11 cellular contexts compared by ENCODE assay signal in genomic region chr1:43912607-43913006, GRCh38. TPM values are rescaled to one million over a fixed set of nuclear protein-coding genes. Genes with fewer than 3 reads are reported as not detected.
DNase-seq lines count a peak whose midpoint lies in the region; ATAC-seq, FAIRE-seq and TF ChIP-seq lines count a peak whose summit lies in the region.
"Had no signal": no experiment of that assay in that cellular context is flagged by ENCODE, and none has a peak within 500 bp of the region (broad histone marks: within the 10 kb centered on the region; RNA-seq: fewer than 3 reads in every experiment).

No MANE protein-coding gene starts in this region.

- no peaks in the 10 kb centered on the region for H3K9me3 ChIP-seq in testis

- TF ChIP-seq CTCF in bronchial epithelial cell (IDR thresholded peaks at IDR 0.05; ENCODE audit: insufficient read depth, low read length, severe bottlenecking) (no peak), testis (IDR thresholded peaks at IDR 0.05) (no peak)

- no peaks in the 10 kb centered on the region for H3K36me3 ChIP-seq in bronchial epithelial cell (ENCODE audit: control insufficient read depth, insufficient read depth, low read length)
- no peaks in the 10 kb centered on the region for H3K36me3 ChIP-seq in testis (ENCODE audit: low read depth, missing control alignments)

- peaks cover 12% of the 10 kb centered on the region for H3K4me1 ChIP-seq in testis

- 47 to 51% methylated on average over 2 of the region's 2 CpGs for WGBS in testis, 2 donors

- intact Hi-C loops in Right ventricle myocardium inferior (cut with DNase I) = no loop called here
- intact Hi-C loops in cardiac septum (cut with DNase I) = no loop called here
- intact Hi-C loops in testis (cut with DNase I; ENCODE audit: low total_unique reads) = no loop called here

- FAIRE-seq in bronchial epithelial cell (lab: Jason Lieb, UNC) = peak; percentile 93

- H3K4me3 ChIP-seq in bronchial epithelial cell (ENCODE audit: low read depth, low read length) (no peak overlapping the region), testis (no peak overlapping the region)

- peak; percentile 20 for ATAC-seq in Right ventricle myocardium inferior
- ATAC-seq in HG02678 (IDR thresholded peaks at IDR 0.05; ENCODE audit: unreplicated experiment) = no peak
- no peak for ATAC-seq in GM21737 (IDR thresholded peaks at IDR 0.05; ENCODE audit: unreplicated experiment)
- ATAC-seq: activated CD8-positive, alpha-beta T cell treated with anti-CD3 and anti-CD28 coated beads, Interleukin-2, amount 10 ng/mL, durations not matched to agents 7 days and 5 days had no signal

- DNase-seq in Right ventricle myocardium inferior (ENCODE audit: missing footprints) (no peak), cardiac septum (ENCODE audit: low spot score) (no peak), bronchial epithelial cell (ENCODE audit: low read depth) (peak; percentile 93), iris pigment epithelial cell (ENCODE audit: low read depth) (peak; percentile 57), testis (peak; percentile 52)
- DNase-seq in activated naive CD4-positive, alpha-beta T cell (lab: John Stamatoyannopoulos, UW) = no peak
- DNase-seq: activated CD8-positive, alpha-beta T cell treated with anti-CD3 and anti-CD28 coated beads, Interleukin-2, amount 10 ng/mL, durations not matched to agents 7 days and 5 days; NCI-H1694; occipital lobe had no signal

- TF ChIP-seq POLR2A in testis (IDR thresholded peaks at IDR 0.05) = no peak

- peak overlapping the region in 1 of 2 donors; percentile 15 for H3K27ac ChIP-seq in testis

- no peaks in the 10 kb centered on the region for H3K27me3 ChIP-seq in bronchial epithelial cell (ENCODE audit: control insufficient read depth, insufficient read depth, low read length)
- no peaks in the 10 kb centered on the region for H3K27me3 ChIP-seq in testis

RNA-seq across cellular contexts. Expression of gene ARTN, which starts 21.0 kb away (rescaled TPM):
- total RNA-seq in Right ventricle myocardium inferior (0.49 TPM), cardiac septum (0.70 TPM), bronchial epithelial cell (8.7 and 20.1 TPM in 2 replicates), testis (1 to 10 TPM; 1.6 to 5.4 TPM)
- 1.9 TPM for polyA plus RNA-seq in testis (ENCODE audit: insufficient read depth, low read depth, low replicate concordance)

RNA-seq across cellular contexts. Expression of gene IPO13, which starts 34.1 kb away (rescaled TPM):
- total RNA-seq in Right ventricle myocardium inferior = 56.9 TPM
- 60.6 TPM for total RNA-seq in cardiac septum
- 13.2 and 19.8 TPM in 2 replicates for total RNA-seq in bronchial epithelial cell
- 10 to 100 TPM; 67.3 to 77.0 TPM for total RNA-seq in testis
- polyA plus RNA-seq in testis (ENCODE audit: insufficient read depth, low read depth, low replicate concordance) = 138 TPM

RNA-seq across cellular contexts. Expression of gene DPH2, which starts 57.2 kb away (rescaled TPM):
- total RNA-seq in Right ventricle myocardium inferior = 14.8 TPM
- total RNA-seq in cardiac septum = 15.5 TPM
- 17.9 and 31.9 TPM in 2 replicates for total RNA-seq in bronchial epithelial cell
- total RNA-seq in testis = 10 to 100 TPM; 39.4 to 44.7 TPM
- 27.6 TPM for polyA plus RNA-seq in testis (ENCODE audit: insufficient read depth, low read depth, low replicate concordance)

Comparison
In these comparisons a context has a peak if more than half of its experiments do, and no peak if none do; other contexts are left out.
1. DNase-seq: peak in bronchial epithelial cell (single experiment), iris pigment epithelial cell (single experiment) and testis (single experiment); none in Right ventricle myocardium inferior (single experiment), cardiac septum (single experiment) and activated naive CD4-positive, alpha-beta T cell (0 of 4).